In genomic region chrX:23855569-23855968, GRCh38 we compare ENCODE assay signal across 16 cellular contexts. TPM values are rescaled to one million over a fixed set of nuclear protein-coding genes. Genes with fewer than 3 reads are reported as not detected.
DNase-seq lines count a peak whose midpoint lies in the region; ATAC-seq and TF ChIP-seq lines count a peak whose summit lies in the region.
"Had no signal": no experiment of that assay in that cellular context is flagged by ENCODE, and none has a peak within 500 bp of the region (broad histone marks: within the 10 kb centered on the region; RNA-seq: fewer than 3 reads in every experiment).

No MANE protein-coding gene starts in this region.

- DNase-seq in NOMO-1 treated with DMSO at 0.1 percent for 48 hours (lab: John Stamatoyannopoulos, UW; ENCODE audit: unreplicated experiment) (peak; percentile 23), NOMO-1 treated with dmso at 0.1 percent for 144 hours (lab: John Stamatoyannopoulos, UW; ENCODE audit: unreplicated experiment) (no peak), amniotic epithelial cell (ENCODE audit: low read depth) (peak; percentile 64), left ventricle myocardium superior (no peak), type B pancreatic cell (ENCODE audit: extremely low spot score, unreplicated experiment) (no peak), amniotic stem cell (lab: John Stamatoyannopoulos, UW) (no peak), NCI-H2227 (lab: John Stamatoyannopoulos, UW; ENCODE audit: unreplicated experiment) (no peak)
- no peak for DNase-seq in activated effector memory CD4-positive, alpha-beta T cell treated with anti-CD3 and anti-CD28 coated beads, Interleukin-2, amount 50 U/mL, for 16 hours
- DNase-seq: CD4-positive, alpha-beta memory T cell; DMS79; NCI-H1092; NCI-H146; NCI-H2081 treated with DMSO at 0.1 percent for 48 hours; NCI-H524; SHP77 treated with DMSO at 0.1 percent for 48 hours had no signal

- intact Hi-C loops in left ventricle myocardium superior (cut with micrococcal nuclease), result no loop called here

- TF ChIP-seq CTCF in type B pancreatic cell (conservative IDR thresholded peaks at IDR 0.05), result no peak

- peaks cover 23% of the 10 kb centered on the region for H3K36me3 Mint-ChIP-seq in type B pancreatic cell

- H3K27ac Mint-ChIP-seq in type B pancreatic cell, result peak overlapping the region; percentile 48
- H3K27ac Mint-ChIP-seq: CD4-positive, alpha-beta memory T cell had no signal

- no peaks in the 10 kb centered on the region for H3K9me3 Mint-ChIP-seq in type B pancreatic cell

- ATAC-seq in left ventricle myocardium superior, result peak; percentile 83
- ATAC-seq: SK-N-SH treated with all-trans-retinoic acid at 6 μM for 48 hours had no signal

- H3K4me3 Mint-ChIP-seq in type B pancreatic cell, result no peak overlapping the region
- H3K4me3 Mint-ChIP-seq: CD4-positive, alpha-beta memory T cell had no signal

- no peaks in the 10 kb centered on the region for H3K4me1 Mint-ChIP-seq in type B pancreatic cell (ENCODE audit: unreplicated experiment)
- H3K4me1 Mint-ChIP-seq: CD4-positive, alpha-beta memory T cell had no signal

- no peaks in the 10 kb centered on the region for H3K27me3 Mint-ChIP-seq in type B pancreatic cell
- H3K27me3 Mint-ChIP-seq: CD4-positive, alpha-beta memory T cell had no signal

RNA-seq across cellular contexts. Expression of gene APOO, which starts 52.2 kb away (rescaled TPM):
- total RNA-seq in left ventricle myocardium superior (105 TPM), type B pancreatic cell (ENCODE audit: low replicate concordance) (45.8 and 78.2 TPM in 2 replicates)

RNA-seq across cellular contexts. Expression of gene CXorf58, which starts 52.2 kb away (rescaled TPM):
- total RNA-seq in left ventricle myocardium superior, result not detected
- 0.40 TPM in 1 of 2 replicates, not detected in the other for total RNA-seq in type B pancreatic cell (ENCODE audit: low replicate concordance)
- total RNA-seq: CD4-positive, alpha-beta memory T cell had no signal

Comparison
In these comparisons a context has a peak if more than half of its experiments do, and no peak if none do; other contexts are left out.
1. DNase-seq: peak in NOMO-1 treated with DMSO at 0.1 percent for 48 hours (single experiment) and amniotic epithelial cell (single experiment); none in NOMO-1 treated with dmso at 0.1 percent for 144 hours (single experiment), left ventricle myocardium superior (single experiment), type B pancreatic cell (single experiment), activated effector memory CD4-positive, alpha-beta T cell treated with anti-CD3 and anti-CD28 coated beads, Interleukin-2, amount 50 U/mL, for 16 hours (single experiment), amniotic stem cell (single experiment) and NCI-H2227 (single experiment).